In the genomic region with DNA sequence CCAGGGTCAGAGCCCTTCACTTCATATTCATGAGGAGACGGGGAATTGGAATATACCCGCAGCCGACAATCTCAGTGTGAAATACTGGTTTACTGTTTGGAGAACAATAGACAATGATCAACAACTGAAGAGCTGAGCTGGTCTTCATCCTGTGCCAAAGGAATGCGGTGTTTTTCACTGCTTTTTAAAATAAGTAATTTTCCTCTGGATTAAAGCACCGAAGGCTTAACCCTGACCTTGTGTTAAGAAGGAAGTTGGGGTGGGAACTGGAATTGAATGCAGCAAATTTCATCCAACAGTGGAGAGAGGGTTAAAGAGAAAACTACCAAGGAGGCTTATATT, we compare ENCODE assay signal across 10 cellular contexts. TPM values are rescaled to one million over a fixed set of nuclear protein-coding genes. Genes with fewer than 3 reads are reported as not detected.
A peak's percentile ranks its signal among the peaks of the same experiment; 100 is the strongest.
DNase-seq lines count a peak whose midpoint lies in the region; ATAC-seq and TF ChIP-seq lines count a peak whose summit lies in the region.
"Had no signal": no experiment of that assay in that cellular context is flagged by ENCODE, and none has a peak within 500 bp of the region (broad histone marks: within the 10 kb centered on the region; RNA-seq: fewer than 3 reads in every experiment).

A gene with protein sequence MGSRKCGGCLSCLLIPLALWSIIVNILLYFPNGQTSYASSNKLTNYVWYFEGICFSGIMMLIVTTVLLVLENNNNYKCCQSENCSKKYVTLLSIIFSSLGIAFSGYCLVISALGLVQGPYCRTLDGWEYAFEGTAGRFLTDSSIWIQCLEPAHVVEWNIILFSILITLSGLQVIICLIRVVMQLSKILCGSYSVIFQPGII (minus strand): TSS at position 119 of the 342 bp plus-strand sequence. CDS start 254 bp downstream, outside the sequence.

- TF ChIP-seq CTCF in esophagus squamous epithelium (IDR thresholded peaks at IDR 0.05) (no peak), testis (IDR thresholded peaks at IDR 0.05) (no peak)

- H3K4me3 ChIP-seq in SJSA1 (no peak within 1 kb of the TSS), esophagus squamous epithelium (peak within 1 kb of the TSS in 3 of 4 donors; percentile 9 to 37 (median 12)), testis (no peak within 1 kb of the TSS)

- WGBS in esophagus squamous epithelium, 2 donors: 54 to 84% methylated on average over 5 of the region's 5 CpGs
- 26 to 42% methylated on average over 5 of the region's 5 CpGs for WGBS in testis, 2 donors

- intact Hi-C loops in esophagus squamous epithelium (cut with DNase I) (no loop called here), testis (cut with DNase I; ENCODE audit: low total_unique reads) (no loop called here)

- H3K36me3 ChIP-seq in SJSA1: no peaks in the 10 kb centered on the region
- no peaks in the 10 kb centered on the region for H3K36me3 ChIP-seq in esophagus squamous epithelium
- H3K36me3 ChIP-seq in testis (ENCODE audit: low read depth, missing control alignments): no peaks in the 10 kb centered on the region

- H3K9me3 ChIP-seq in SJSA1 (replicated peaks) (no peaks in the 10 kb centered on the region), esophagus squamous epithelium (no peaks in the 10 kb centered on the region), testis (no peaks in the 10 kb centered on the region)

- peak within 1 kb of the TSS; percentile 37 for H3K27ac ChIP-seq in SJSA1
- peak within 1 kb of the TSS in 3 of 4 donors; percentile 57 to 62 (median 58) for H3K27ac ChIP-seq in esophagus squamous epithelium
- H3K27ac ChIP-seq in testis: peak within 1 kb of the TSS; percentile 7 to 33

- no peak for TF ChIP-seq POLR2A in esophagus squamous epithelium (IDR thresholded peaks at IDR 0.05)
- no peak for TF ChIP-seq POLR2A in testis (IDR thresholded peaks at IDR 0.05)

- peak in 1 of 2 experiments; percentile 29 for DNase-seq in SJSA1 (ENCODE audit: low read depth in 1 of 2, low spot score in 2 of 2)
- DNase-seq in esophagus squamous epithelium (lab: John Stamatoyannopoulos, UW): no peak
- DNase-seq in mesenteric fat pad (ENCODE audit: low spot score): no peak
- no peak for DNase-seq in testis
- DNase-seq in DMS 273 treated with DMSO at 0.1 percent for 48 hours (lab: John Stamatoyannopoulos, UW): no peak
- no peak for DNase-seq in activated naive CD4-positive, alpha-beta T cell (lab: John Stamatoyannopoulos, UW)
- DNase-seq in GDM1 (lab: John Stamatoyannopoulos, UW): no peak
- DNase-seq: NCI-H1694 treated with DMSO at 0.1 percent for 48 hours had no signal

- no peak for ATAC-seq in HG02938 (IDR thresholded peaks at IDR 0.05; ENCODE audit: unreplicated experiment)
- ATAC-seq: esophagus mucosa had no signal

- H3K4me1 ChIP-seq in SJSA1 (replicated peaks) (peaks cover 32% of the 10 kb centered on the region), esophagus squamous epithelium (peaks cover 0 to 3% (median 0%) of the 10 kb centered on the region in 3 donors), testis (peaks cover 16% of the 10 kb centered on the region)

- H3K27me3 ChIP-seq in SJSA1 (replicated peaks) (no peaks in the 10 kb centered on the region), esophagus squamous epithelium (no peaks in the 10 kb centered on the region), testis (no peaks in the 10 kb centered on the region)

RNA-seq across cellular contexts. Expression of the gene that starts here (rescaled TPM):
- total RNA-seq in SJSA1 (2014; rRNA removed; shearing (Covaris generic)): 2.4 and 10.4 TPM in 2 replicates
- total RNA-seq in esophagus squamous epithelium (1 to 10 TPM in 3 of 4 donors, under 1 TPM in 1; 0.95 to 5.7 (median 1.6) TPM), mesenteric fat pad (12.3 TPM), testis (1 to 10 TPM; 1.2 to 4.2 TPM)
- 3.1 TPM for polyA plus RNA-seq in testis (ENCODE audit: insufficient read depth, low read depth, low replicate concordance)

Comparison
In these comparisons a context has a peak if more than half of its experiments do, and no peak if none do; other contexts are left out.
1. H3K4me3 ChIP-seq: peak in esophagus squamous epithelium (3 of 4); none in SJSA1 (single experiment) and testis (0 of 2).
2. Peak in every context shown above with its lines, with median percentiles within 50 percentile points of each other: H3K27ac ChIP-seq.